In the genomic region with DNA sequence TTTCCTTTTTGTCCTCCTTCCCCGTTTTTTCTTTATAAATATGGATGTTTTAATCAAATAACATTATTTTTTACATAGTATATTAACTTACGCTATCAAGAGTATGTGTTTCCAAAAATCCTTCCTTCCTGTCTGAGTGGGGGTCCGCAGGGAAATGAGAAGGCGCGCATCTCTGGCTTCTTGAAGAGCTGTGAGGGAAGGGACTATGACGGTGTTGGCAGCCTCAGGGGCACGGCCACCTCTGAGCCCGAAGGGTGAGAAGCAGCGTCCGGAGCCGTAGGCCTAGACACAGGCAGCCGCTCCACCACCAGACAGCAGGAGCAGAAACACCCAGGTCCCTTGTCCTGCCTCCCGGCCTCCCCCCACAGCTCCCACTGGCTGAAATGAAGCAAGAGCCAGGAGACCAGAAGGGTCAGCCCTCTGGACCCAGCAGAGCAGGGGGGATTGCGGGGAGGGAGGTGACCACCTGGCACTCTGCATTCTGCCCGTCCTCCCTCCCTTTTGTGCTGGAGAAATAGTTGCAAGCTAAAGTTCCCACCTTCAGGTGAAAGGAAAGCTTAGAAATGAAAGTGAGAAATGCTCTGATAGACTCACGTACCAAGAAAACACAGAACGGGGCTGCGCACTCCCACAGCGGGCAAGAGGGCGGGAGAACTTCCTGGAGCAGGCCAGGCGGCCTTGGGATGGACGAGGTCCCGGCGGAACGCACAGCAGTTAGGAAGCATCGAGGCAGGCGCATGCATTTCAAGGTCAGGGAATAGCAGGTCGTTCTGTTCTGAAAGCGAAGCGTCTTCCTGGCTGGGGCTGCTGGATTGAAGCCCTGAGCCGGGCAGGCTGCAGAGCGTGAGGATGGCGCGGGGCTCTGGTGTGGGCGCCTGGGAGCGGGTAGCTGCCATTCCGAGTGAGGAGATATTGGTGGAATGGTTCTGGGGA, we compare ENCODE assay signal across 31 cellular contexts.
A peak's percentile ranks its signal among the peaks of the same experiment; 100 is the strongest.
DNase-seq lines count a peak whose midpoint lies in the region; ATAC-seq and TF ChIP-seq lines count a peak whose summit lies in the region.
"Had no signal": no experiment of that assay in that cellular context is flagged by ENCODE, and none has a peak within 500 bp of the region (broad histone marks: within the 10 kb centered on the region; RNA-seq: fewer than 3 reads in every experiment).

No MANE protein-coding gene starts in this region.

- no peak overlapping the region for H3K27ac ChIP-seq in esophagus muscularis mucosa (replicated peaks in 1 of 4)
- H3K27ac ChIP-seq: parathyroid adenoma, tibial artery, WERI-Rb-1 had no signal

- no peak overlapping the region for H3K4me3 Mint-ChIP-seq in activated naive CD4-positive, alpha-beta T cell treated with anti-CD3 and anti-CD28 coated beads, Interleukin-2, amount 50 U/mL, for 24 hours
- H3K4me3 Mint-ChIP-seq in T-helper 17 cell, result no peak overlapping the region
- no peak overlapping the region for H3K4me3 Mint-ChIP-seq in stimulated activated effector memory CD8-positive, alpha-beta T cell treated with anti-CD3 and anti-CD28 coated beads, Interleukin-12 subunit alpha, Interleukin-12 subunit beta, amount 100 ng/mL, for 72 hours
- H3K4me3 Mint-ChIP-seq: activated CD4-positive, alpha-beta T cell treated with anti-CD3 and anti-CD28 coated beads, Interleukin-2, amount 10 ng/mL, durations not matched to agents 24 days and 14 days; activated naive CD4-positive, alpha-beta T cell treated with anti-CD3 and anti-CD28 coated beads for 36 hours had no signal

- H3K4me1 Mint-ChIP-seq in activated naive CD4-positive, alpha-beta T cell treated with anti-CD3 and anti-CD28 coated beads, Interleukin-2, amount 50 U/mL, for 24 hours, result no peaks in the 10 kb centered on the region
- peaks cover 11% of the 10 kb centered on the region for H3K4me1 Mint-ChIP-seq in T-helper 17 cell
- H3K4me1 Mint-ChIP-seq in stimulated activated effector memory CD8-positive, alpha-beta T cell treated with anti-CD3 and anti-CD28 coated beads, Interleukin-12 subunit alpha, Interleukin-12 subunit beta, amount 100 ng/mL, for 72 hours, result peaks cover 14% of the 10 kb centered on the region
- H3K4me1 Mint-ChIP-seq: activated CD4-positive, alpha-beta T cell treated with anti-CD3 and anti-CD28 coated beads, Interleukin-2, amount 10 ng/mL, durations not matched to agents 24 days and 14 days; CD8-positive, alpha-beta memory T cell had no signal

- TF ChIP-seq EP300 in esophagus muscularis mucosa (IDR thresholded peaks at IDR 0.05), result no peak

- no peak for TF ChIP-seq CTCF in esophagus muscularis mucosa (IDR thresholded peaks at IDR 0.05)

- no peak for ATAC-seq in T-helper 17 cell
- no peak for ATAC-seq in stimulated activated effector memory CD8-positive, alpha-beta T cell treated with anti-CD3 and anti-CD28 coated beads, Interleukin-12 subunit alpha, Interleukin-12 subunit beta, amount 100 ng/mL, for 72 hours
- no peak for ATAC-seq in HG03442 (IDR thresholded peaks at IDR 0.05; ENCODE audit: unreplicated experiment)
- no peak for ATAC-seq in GM19351 (IDR thresholded peaks at IDR 0.05; ENCODE audit: unreplicated experiment)
- ATAC-seq: left cardiac atrium, Panc1, right cardiac atrium had no signal

- H3K4me3 ChIP-seq in esophagus muscularis mucosa, result no peak overlapping the region
- H3K4me3 ChIP-seq: lung, smooth muscle cell, tibial artery had no signal

- H3K27me3 Mint-ChIP-seq in activated naive CD4-positive, alpha-beta T cell treated with anti-CD3 and anti-CD28 coated beads, Interleukin-2, amount 50 U/mL, for 24 hours, result no peaks in the 10 kb centered on the region
- no peaks in the 10 kb centered on the region for H3K27me3 Mint-ChIP-seq in T-helper 17 cell
- H3K27me3 Mint-ChIP-seq: activated CD4-positive, alpha-beta T cell treated with anti-CD3 and anti-CD28 coated beads, Interleukin-2, amount 10 ng/mL, durations not matched to agents 24 days and 14 days; CD8-positive, alpha-beta memory T cell had no signal

- H3K9me3 Mint-ChIP-seq in activated naive CD4-positive, alpha-beta T cell treated with anti-CD3 and anti-CD28 coated beads, Interleukin-2, amount 50 U/mL, for 24 hours, result no peaks in the 10 kb centered on the region
- no peaks in the 10 kb centered on the region for H3K9me3 Mint-ChIP-seq in stimulated activated effector memory CD8-positive, alpha-beta T cell treated with anti-CD3 and anti-CD28 coated beads, Interleukin-12 subunit alpha, Interleukin-12 subunit beta, amount 100 ng/mL, for 72 hours
- H3K9me3 Mint-ChIP-seq: activated CD4-positive, alpha-beta T cell treated with anti-CD3 and anti-CD28 coated beads, Interleukin-2, amount 10 ng/mL, durations not matched to agents 24 days and 14 days; activated naive CD4-positive, alpha-beta T cell treated with anti-CD3 and anti-CD28 coated beads for 36 hours; CD8-positive, alpha-beta memory T cell had no signal

- peak overlapping the region; percentile 51 for H3K27ac Mint-ChIP-seq in activated naive CD4-positive, alpha-beta T cell treated with anti-CD3 and anti-CD28 coated beads, Interleukin-2, amount 50 U/mL, for 24 hours
- peak overlapping the region; percentile 24 for H3K27ac Mint-ChIP-seq in T-helper 17 cell
- peak overlapping the region; percentile 67 for H3K27ac Mint-ChIP-seq in stimulated activated effector memory CD8-positive, alpha-beta T cell treated with anti-CD3 and anti-CD28 coated beads, Interleukin-12 subunit alpha, Interleukin-12 subunit beta, amount 100 ng/mL, for 72 hours
- H3K27ac Mint-ChIP-seq: activated CD4-positive, alpha-beta T cell treated with anti-CD3 and anti-CD28 coated beads, Interleukin-2, amount 10 ng/mL, durations not matched to agents 24 days and 14 days; activated naive CD4-positive, alpha-beta T cell treated with anti-CD3 and anti-CD28 coated beads for 36 hours had no signal

- H3K36me3 ChIP-seq in esophagus muscularis mucosa, result peaks cover 13 to 80% (median 62%) of the 10 kb centered on the region in 4 donors

- WGBS in esophagus muscularis mucosa, result 98% methylated on average over 34 of the region's 37 CpGs

- TF ChIP-seq POLR2A in esophagus muscularis mucosa (IDR thresholded peaks at IDR 0.05; ENCODE audit: low read depth), result no peak

- H3K9me3 ChIP-seq in T-helper 17 cell (ENCODE audit: control insufficient read depth, low read length, poor library complexity, severe bottlenecking) (no peaks in the 10 kb centered on the region), esophagus muscularis mucosa (no peaks in the 10 kb centered on the region)
- H3K9me3 ChIP-seq: tibial artery had no signal

- H3K27me3 ChIP-seq in esophagus muscularis mucosa, result no peaks in the 10 kb centered on the region
- H3K27me3 ChIP-seq: tibial artery had no signal

- intact Hi-C loops in esophagus muscularis mucosa (cut with DNase I), result no loop called here

- no peaks in the 10 kb centered on the region for H3K4me1 ChIP-seq in esophagus muscularis mucosa
- H3K4me1 ChIP-seq: parathyroid adenoma, tibial artery had no signal

- H3K36me3 Mint-ChIP-seq in activated naive CD4-positive, alpha-beta T cell treated with anti-CD3 and anti-CD28 coated beads, Interleukin-2, amount 50 U/mL, for 24 hours, result peaks cover 5% of the 10 kb centered on the region
- peaks cover 6% of the 10 kb centered on the region for H3K36me3 Mint-ChIP-seq in T-helper 17 cell (ENCODE audit: low read depth)
- H3K36me3 Mint-ChIP-seq in stimulated activated effector memory CD8-positive, alpha-beta T cell treated with anti-CD3 and anti-CD28 coated beads, Interleukin-12 subunit alpha, Interleukin-12 subunit beta, amount 100 ng/mL, for 72 hours, result peaks cover 70% of the 10 kb centered on the region

- DNase-seq in activated naive CD4-positive, alpha-beta T cell treated with anti-CD3 and anti-CD28 coated beads, Interleukin-2, amount 50 U/mL, for 16 hours, result no peak
- DNase-seq in T-helper 17 cell, result no peak
- peak; percentile 86 for DNase-seq in esophagus muscularis mucosa (ENCODE audit: extremely low spot score)
- DNase-seq in stimulated activated effector memory CD8-positive, alpha-beta T cell treated with anti-CD3 and anti-CD28 coated beads, Interleukin-12 subunit alpha, Interleukin-12 subunit beta, amount 100 ng/mL, for 72 hours (ENCODE audit: low spot score in 2 of 2), result no peak
- DNase-seq in DMS153 (lab: John Stamatoyannopoulos, UW), result no peak
- DNase-seq: activated CD4-positive, alpha-beta T cell treated with anti-CD3 and anti-CD28 coated beads, Interleukin-2, amount 10 ng/mL, durations not matched to agents 24 days and 14 days; activated naive CD4-positive, alpha-beta T cell treated with anti-CD3 and anti-CD28 coated beads for 36 hours; amygdala; CD8-positive, alpha-beta memory T cell; DMS 273 treated with DMSO at 0.1 percent for 48 hours; HCEC 1CT; hippocampal formation; Kasumi-1; left cardiac atrium; NCI-H1436 treated with DMSO at 0.1 percent for 48 hours; NCI-H446; NCI-H748 treated with DMSO at 0.1 percent for 48 hours; SIG-M5; stimulated activated CD4-positive, alpha-beta T cell treated with anti-CD3 and anti-CD28 coated beads, Interleukin-1b, Interleukin-23, amount 100 ng/mL, for 48 hours; SW 1271; T1000; tibial artery; WERI-Rb-1 had no signal
